Comparison of ENCODE assay signal across 11 cellular contexts in the genomic region with DNA sequence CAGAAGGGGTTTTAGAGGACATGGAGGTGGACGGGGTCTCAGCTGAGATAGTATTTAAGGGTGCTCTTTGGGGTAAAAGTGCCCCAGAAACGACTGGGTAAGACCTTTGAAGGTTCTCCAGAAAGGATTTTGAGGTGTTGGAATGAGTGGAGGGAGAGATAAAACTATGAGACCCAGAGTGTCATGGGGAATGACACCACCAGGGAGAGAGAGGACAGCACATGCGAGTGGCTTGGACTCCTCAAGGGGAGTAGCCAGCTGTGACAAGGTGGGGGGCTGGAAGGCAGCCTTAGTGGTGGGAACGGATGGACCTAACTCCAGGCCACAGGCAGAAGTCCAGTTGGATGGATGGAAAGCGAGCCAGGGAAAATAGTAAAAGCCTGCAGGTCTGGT. TPM values are rescaled to one million over a fixed set of nuclear protein-coding genes. Genes with fewer than 3 reads are reported as not detected.
A peak's percentile ranks its signal among the peaks of the same experiment; 100 is the strongest.
DNase-seq lines count a peak whose midpoint lies in the region; ATAC-seq and TF ChIP-seq lines count a peak whose summit lies in the region.
"Had no signal": no experiment of that assay in that cellular context is flagged by ENCODE, and none has a peak within 500 bp of the region (broad histone marks: within the 10 kb centered on the region; RNA-seq: fewer than 3 reads in every experiment).

No MANE protein-coding gene starts in this region.

- no peaks in the 10 kb centered on the region for H3K9me3 Mint-ChIP-seq in CD4-positive, CD25-positive, alpha-beta regulatory T cell
- no peaks in the 10 kb centered on the region for H3K9me3 Mint-ChIP-seq in H9
- no peaks in the 10 kb centered on the region for H3K9me3 Mint-ChIP-seq in neural progenitor cell

- H3F3A ChIP-seq in neural progenitor cell (ENCODE audit: low read depth): peaks cover 30% of the 10 kb centered on the region

- H3K4me1 ChIP-seq in CD4-positive, CD25-positive, alpha-beta regulatory T cell (ENCODE audit: control insufficient read depth, insufficient read depth, low read length, poor library complexity, severe bottlenecking): peaks cover 12% of the 10 kb centered on the region
- peaks cover 6% of the 10 kb centered on the region; the same call in 1 of the 2 replicates for H3K4me1 ChIP-seq in H9 (ENCODE audit: insufficient read depth, low read length)
- peaks cover 26% of the 10 kb centered on the region for H3K4me1 ChIP-seq in neural progenitor cell
- no peaks in the 10 kb centered on the region for H3K4me1 ChIP-seq in mesendoderm (ENCODE audit: control insufficient read depth, low read depth, low read length)

- no peak overlapping the region for H4K5ac ChIP-seq in H9 (ENCODE audit: insufficient read length, low read depth, low read length)
- H4K5ac ChIP-seq in mesendoderm (ENCODE audit: low read length): no peak overlapping the region

- no peak overlapping the region for H2BK120ac ChIP-seq in H9 (ENCODE audit: low read depth, low read length, poor library complexity, severe bottlenecking)
- no peak overlapping the region for H2BK120ac ChIP-seq in mesendoderm (ENCODE audit: low read depth, low read length)

- peaks cover 24% of the 10 kb centered on the region for H3K36me3 Mint-ChIP-seq in CD4-positive, CD25-positive, alpha-beta regulatory T cell
- H3K36me3 Mint-ChIP-seq in H9 (ENCODE audit: insufficient read depth in 1 of 3, low read depth in 3 of 3) (peaks cover 10 to 38% (median 22%) of the 10 kb centered on the region in 3 experiments; a peak in 6 of 7 replicates), neural progenitor cell (peaks cover 31% of the 10 kb centered on the region)

- no peak for DNase-seq in CD4-positive, CD25-positive, alpha-beta regulatory T cell
- DNase-seq in H9 (no peak), brain microvascular endothelial cell (no peak), neural progenitor cell (ENCODE audit: low spot score) (no peak), anterior cingulate cortex (lab: John Stamatoyannopoulos, UW) (no peak), mesendoderm (no peak)
- DNase-seq: foreskin keratinocyte, NCI-H1105, NCI-H510A treated with DMSO at 0.1 percent for 48 hours, RPMI8226 had no signal

- H3K9ac ChIP-seq in H9 (ENCODE audit: extremely low read depth, insufficient read length, low read length) (no peak overlapping the region), neural progenitor cell (no peak overlapping the region), mesendoderm (ENCODE audit: low read length) (no peak overlapping the region)

- no peak overlapping the region for H2BK5ac ChIP-seq in H9 (ENCODE audit: insufficient read length, low read length)
- no peak overlapping the region for H2BK5ac ChIP-seq in mesendoderm (ENCODE audit: low read length)

- H4K91ac ChIP-seq in H9 (ENCODE audit: insufficient read length, low read depth, low read length): no peak overlapping the region

- no peak overlapping the region for H2AK5ac ChIP-seq in H9 (ENCODE audit: insufficient read length, low read length)
- H2AK5ac ChIP-seq in mesendoderm (ENCODE audit: low read length): no peak overlapping the region

- TF ChIP-seq CTCF in H9 (conservative IDR thresholded peaks at IDR 0.05) (no peak), brain microvascular endothelial cell (IDR thresholded peaks at IDR 0.05; ENCODE audit: low read depth, low read length, missing control alignments) (no peak), neural progenitor cell (IDR thresholded peaks at IDR 0.05) (no peak)

- no peak overlapping the region for H2BK20ac ChIP-seq in H9 (ENCODE audit: low read depth, low read length, poor library complexity, severe bottlenecking)

- no peak for ATAC-seq in CD4-positive, CD25-positive, alpha-beta regulatory T cell (ENCODE audit: low read depth in 2 of 2)
- no peak for ATAC-seq in HG02938 (IDR thresholded peaks at IDR 0.05; ENCODE audit: unreplicated experiment)

- H3K27me3 ChIP-seq in CD4-positive, CD25-positive, alpha-beta regulatory T cell (ENCODE audit: control insufficient read depth, insufficient read depth, low read length): no peaks in the 10 kb centered on the region
- H3K27me3 ChIP-seq in H9 (ENCODE audit: insufficient read depth, low read length) (no peaks in the 10 kb centered on the region), brain microvascular endothelial cell (replicated peaks) (no peaks in the 10 kb centered on the region), neural progenitor cell (no peaks in the 10 kb centered on the region), mesendoderm (ENCODE audit: insufficient read depth, low read length, poor library complexity) (no peaks in the 10 kb centered on the region)
- H3K27me3 ChIP-seq: foreskin keratinocyte had no signal

- no peak overlapping the region for H3T11ph ChIP-seq in H9 (ENCODE audit: low read length)

- H3K4me3 ChIP-seq in CD4-positive, CD25-positive, alpha-beta regulatory T cell (ENCODE audit: low read depth, low read length): no peak overlapping the region
- H3K4me3 ChIP-seq in brain microvascular endothelial cell (ENCODE audit: low read depth, low read length): no peak overlapping the region
- no peak overlapping the region for H3K4me3 ChIP-seq in neural progenitor cell
- H3K4me3 ChIP-seq in mesendoderm (ENCODE audit: low read length): no peak overlapping the region

- H3K23ac ChIP-seq in H9 (ENCODE audit: insufficient read length, low read depth, low read length) (no peak overlapping the region), mesendoderm (ENCODE audit: low read length) (no peak overlapping the region)

- H3K36me3 ChIP-seq in CD4-positive, CD25-positive, alpha-beta regulatory T cell (ENCODE audit: control insufficient read depth, insufficient read depth, low read length): peaks cover 14% of the 10 kb centered on the region
- peaks cover 2% of the 10 kb centered on the region for H3K36me3 ChIP-seq in brain microvascular endothelial cell (replicated peaks)
- no peaks in the 10 kb centered on the region for H3K36me3 ChIP-seq in neural progenitor cell
- H3K36me3 ChIP-seq in mesendoderm (ENCODE audit: control insufficient read depth, insufficient read depth, low read length): no peaks in the 10 kb centered on the region

- no peaks in the 10 kb centered on the region for H3K9me3 ChIP-seq in CD4-positive, CD25-positive, alpha-beta regulatory T cell (ENCODE audit: control insufficient read depth in 2 of 2, low read length in 2 of 2)
- no peaks in the 10 kb centered on the region for H3K9me3 ChIP-seq in H9 (ENCODE audit: control insufficient read depth, low read depth, low read length)
- no peaks in the 10 kb centered on the region for H3K9me3 ChIP-seq in neural progenitor cell (ENCODE audit: low read depth)

- H2AFZ ChIP-seq in H9 (ENCODE audit: low read length) (no peak overlapping the region), neural progenitor cell (replicated peaks) (no peak overlapping the region)

- H3K56ac ChIP-seq in H9 (ENCODE audit: insufficient read length, low read depth, low read length) (no peak overlapping the region), mesendoderm (ENCODE audit: low read length) (no peak overlapping the region)

- in situ Hi-C loops in brain microvascular endothelial cell (cut with HindIII; ENCODE audit: low pct_ligation_motif_present, low sequenced_read_pairs): no loop called here

- H3K79me1 ChIP-seq in H9 (ENCODE audit: insufficient read depth, low read depth, low read length, poor library complexity, severe bottlenecking) (no peaks in the 10 kb centered on the region), mesendoderm (ENCODE audit: low read length) (no peaks in the 10 kb centered on the region)

- H3K14ac ChIP-seq in H9 (ENCODE audit: insufficient read depth, low read length): 0 out of 2 replicates have a peak overlapping the region, but pooled peaks have one; percentile 65

- no peak overlapping the region for H2BK12ac ChIP-seq in H9 (ENCODE audit: insufficient read length, low read depth, low read length)

- H3K23me2 ChIP-seq in H9 (ENCODE audit: insufficient read length, low read depth, low read length, poor library complexity, severe bottlenecking): peaks cover 4% of the 10 kb centered on the region

- H2BK15ac ChIP-seq in H9 (ENCODE audit: low read depth, low read length): no peak overlapping the region
- H2BK15ac ChIP-seq in mesendoderm (replicated peaks; ENCODE audit: low read depth): no peak overlapping the region

- peak overlapping the region; percentile 16 to 78 (median 62) for H3K27ac Mint-ChIP-seq in CD4-positive, CD25-positive, alpha-beta regulatory T cell
- H3K27ac Mint-ChIP-seq in H9 (peak overlapping the region; percentile 52 to 79 (median 70); a peak in 6 of 7 replicates), neural progenitor cell (peak overlapping the region; percentile 91)

- H4K20me1 ChIP-seq in H9 (ENCODE audit: control insufficient read depth, insufficient read depth, insufficient read length) (no peaks in the 10 kb centered on the region), neural progenitor cell (ENCODE audit: low read depth) (no peaks in the 10 kb centered on the region)

- H3K27ac ChIP-seq in CD4-positive, CD25-positive, alpha-beta regulatory T cell (ENCODE audit: insufficient read depth, low read length, poor library complexity, severe bottlenecking): no peak overlapping the region
- H3K27ac ChIP-seq in H9 (ENCODE audit: insufficient read length, low read depth, low read length): no peak overlapping the region
- H3K27ac ChIP-seq in brain microvascular endothelial cell: peak overlapping the region; percentile 47
- no peak overlapping the region for H3K27ac ChIP-seq in neural progenitor cell
- H3K27ac ChIP-seq in mesendoderm (ENCODE audit: low read depth, low read length): no peak overlapping the region
- H3K27ac ChIP-seq: foreskin keratinocyte had no signal

- no CpG with 5 or more reads among the region's 5 CpGs for WGBS in H9 (ENCODE audit: extremely low coverage, insufficient read length, low lambda C conversion rate)
- no CpG with 5 or more reads among the region's 5 CpGs for WGBS in mesendoderm (ENCODE audit: extremely low coverage, insufficient coverage, low lambda C conversion rate)

- H4K8ac ChIP-seq in H9 (replicated peaks; ENCODE audit: insufficient read length, low read depth, low read length) (no peak overlapping the region), mesendoderm (ENCODE audit: low read depth, low read length) (no peak overlapping the region)

- H3K27me3 Mint-ChIP-seq in CD4-positive, CD25-positive, alpha-beta regulatory T cell: no peaks in the 10 kb centered on the region
- H3K27me3 Mint-ChIP-seq in H9 (ENCODE audit: low read depth) (no peaks in the 10 kb centered on the region), neural progenitor cell (ENCODE audit: insufficient read depth, low read depth) (peaks cover 3% of the 10 kb centered on the region)

- no peak overlapping the region for H3K4me2 ChIP-seq in H9 (ENCODE audit: insufficient read depth, insufficient read length, low read length)
- H3K4me2 ChIP-seq in neural progenitor cell: no peak overlapping the region
- H3K4me2 ChIP-seq in mesendoderm (ENCODE audit: low read length): no peak overlapping the region

- peaks cover 0 to 18% (median 8%) of the 10 kb centered on the region in 4 donors for H3K4me1 Mint-ChIP-seq in CD4-positive, CD25-positive, alpha-beta regulatory T cell
- H3K4me1 Mint-ChIP-seq in H9: peaks cover 19 to 37% of the 10 kb centered on the region in 2 experiments
- H3K4me1 Mint-ChIP-seq in neural progenitor cell: peaks cover 40% of the 10 kb centered on the region

- H3K79me2 ChIP-seq in H9 (ENCODE audit: insufficient read depth, low read length) (no peaks in the 10 kb centered on the region), neural progenitor cell (ENCODE audit: low read depth) (no peaks in the 10 kb centered on the region), mesendoderm (ENCODE audit: control insufficient read depth, insufficient read depth, low read length) (no peaks in the 10 kb centered on the region)

- peak overlapping the region in 1 of 4 donors; percentile 50 for H3K4me3 Mint-ChIP-seq in CD4-positive, CD25-positive, alpha-beta regulatory T cell
- no peak overlapping the region for H3K4me3 Mint-ChIP-seq in H9
- H3K4me3 Mint-ChIP-seq in neural progenitor cell: peak overlapping the region; percentile 6

- H3K4ac ChIP-seq in H9 (ENCODE audit: low read depth, low read length): no peak overlapping the region
- no peak overlapping the region for H3K4ac ChIP-seq in mesendoderm (ENCODE audit: low read depth, low read length)

- no peak overlapping the region for H3K18ac ChIP-seq in H9 (ENCODE audit: insufficient read length, low read depth, low read length)
- H3K18ac ChIP-seq in mesendoderm (ENCODE audit: low read length): no peak overlapping the region

RNA-seq across cellular contexts. Expression of a gene that starts 19.2 kb away (rescaled TPM):
- 0.20 TPM for total RNA-seq in CD4-positive, CD25-positive, alpha-beta regulatory T cell
- under 1 TPM in 1 of 4 donors, not detected in 3; 0.12 TPM for polyA plus RNA-seq in CD4-positive, CD25-positive, alpha-beta regulatory T cell
- total RNA-seq in H9 (2021): 2.7 and 3.4 TPM in 2 replicates
- 2.8 and 5.0 TPM in 2 replicates for total RNA-seq in neural progenitor cell (ENCODE audit: low replicate concordance)
- polyA plus RNA-seq in mesendoderm (2013, experiment 1 of 2): 0.42 TPM
- polyA plus RNA-seq in mesendoderm (2013, experiment 2 of 2): 0.31 TPM
